20 cellular contexts compared by ENCODE assay signal in the genomic region with DNA sequence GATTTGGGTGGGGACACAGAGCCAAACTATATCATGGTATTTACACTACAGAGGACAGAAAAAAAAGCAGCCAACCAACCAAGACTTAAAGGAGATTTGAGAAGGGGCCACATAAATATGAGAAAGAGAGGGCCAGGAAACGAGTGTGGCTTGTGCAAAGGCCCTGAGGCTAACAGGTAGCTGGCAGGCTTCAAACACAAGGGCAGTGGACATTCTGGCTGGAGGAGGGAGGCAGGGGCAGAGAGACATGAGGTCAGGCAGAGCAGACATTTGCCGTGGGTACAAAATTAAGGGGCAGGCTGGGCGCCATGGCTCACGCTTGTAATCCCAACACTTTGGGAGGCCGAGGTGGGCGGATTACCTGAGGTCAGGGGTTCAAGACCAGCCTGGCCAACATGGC.
DNase-seq lines count a peak whose midpoint lies in the region; ATAC-seq and TF ChIP-seq lines count a peak whose summit lies in the region.
"Had no signal": no experiment of that assay in that cellular context is flagged by ENCODE, and none has a peak within 500 bp of the region (broad histone marks: within the 10 kb centered on the region; RNA-seq: fewer than 3 reads in every experiment).

No MANE protein-coding gene starts in this region.

- no peak for TF ChIP-seq CTCF in CD8-positive, alpha-beta T cell (IDR thresholded peaks at IDR 0.05)
- no peak for TF ChIP-seq CTCF in thyroid gland (IDR thresholded peaks at IDR 0.05)

- no peaks in the 10 kb centered on the region for H3K9me3 ChIP-seq in CD8-positive, alpha-beta T cell (ENCODE audit: low read length)
- H3K9me3 ChIP-seq in thyroid gland, result no peaks in the 10 kb centered on the region
- H3K9me3 ChIP-seq: lower lobe of right lung, sigmoid colon, upper lobe of left lung had no signal

- H3K27ac ChIP-seq in CD8-positive, alpha-beta T cell (ENCODE audit: low read depth, low read length), result no peak overlapping the region
- no peak overlapping the region for H3K27ac ChIP-seq in thyroid gland
- H3K27ac ChIP-seq: parathyroid adenoma, sigmoid colon, VCaP had no signal

- H3K27me3 ChIP-seq in CD8-positive, alpha-beta T cell (ENCODE audit: insufficient read depth, low read length), result no peaks in the 10 kb centered on the region
- no peaks in the 10 kb centered on the region for H3K27me3 ChIP-seq in thyroid gland
- H3K27me3 ChIP-seq: sigmoid colon, upper lobe of left lung had no signal

- CTCF ChIA-PET in activated CD4-positive, alpha-beta T cell treated with anti-CD3 and anti-CD28 coated beads for 36 hours (lab: Charles Lee), result no interaction called here
- CTCF ChIA-PET in CD8-positive, alpha-beta T cell (lab: Charles Lee), result interaction anchor here (0.8 to 1.5 kb wide), 2 partner anchors 319 kb away, joined by 3 to 4 read pairs; no protein-coding TSS in a partner anchor

- intact Hi-C loops in activated CD4-positive, alpha-beta T cell treated with anti-CD3 and anti-CD28 coated beads for 36 hours (cut with DNase I, micrococcal nuclease), result loop anchor here (2.0 to 5.0 kb wide), 9 partner anchors 50 to 390 kb away; no protein-coding TSS in a partner anchor
- intact Hi-C loops in CD8-positive, alpha-beta T cell (cut with DNase I, micrococcal nuclease), result loop anchor here (1.0 to 5.0 kb wide), 7 partner anchors 50 to 319 kb away; partner anchors contain the start of gene FOXO1 (in 2 of the 2)
- intact Hi-C loops in activated T-helper 1 cell treated with anti-CD3 and anti-CD28 coated beads, Interleukin-12 subunit alpha, Interleukin-12 subunit beta, Interleukin-2, Interleukin-4 antibody, amounts not matched to agents 30 ng/mL and 10 ng/mL and 1 ng/mL, durations not matched to agents 14 hours and 24 hours and 36 hours (cut with micrococcal nuclease), result loop anchor here (1.0 to 5.0 kb wide), 9 partner anchors 51 to 700 kb away; no protein-coding TSS in a partner anchor
- intact Hi-C loops in thyroid gland (cut with DNase I), result no loop called here

- TF ChIP-seq POLR2A in thyroid gland (IDR thresholded peaks at IDR 0.05), result no peak

- peaks cover 29% of the 10 kb centered on the region for H3K4me1 ChIP-seq in CD8-positive, alpha-beta T cell (ENCODE audit: insufficient read depth, low read length)
- H3K4me1 ChIP-seq in thyroid gland, result peaks cover 0 to 3% of the 10 kb centered on the region in 2 donors
- H3K4me1 ChIP-seq: lower lobe of right lung, parathyroid adenoma had no signal

- H3K9me3 Mint-ChIP-seq in activated CD4-positive, alpha-beta T cell treated with anti-CD3 and anti-CD28 coated beads for 36 hours (ENCODE audit: low read depth), result peaks cover 5% of the 10 kb centered on the region
- H3K9me3 Mint-ChIP-seq in CD8-positive, alpha-beta T cell, result peaks cover 5% of the 10 kb centered on the region
- peaks cover 5% of the 10 kb centered on the region for H3K9me3 Mint-ChIP-seq in activated T-helper 1 cell treated with anti-CD3 and anti-CD28 coated beads, Interleukin-12 subunit alpha, Interleukin-12 subunit beta, Interleukin-2, Interleukin-4 antibody, amounts not matched to agents 30 ng/mL and 10 ng/mL and 1 ng/mL, durations not matched to agents 14 hours and 24 hours and 36 hours
- H3K9me3 Mint-ChIP-seq in naive thymus-derived CD8-positive, alpha-beta T cell, result peaks cover 0 to 8% (median 0%) of the 10 kb centered on the region in 9 donors

- 95 to 96% methylated on average over 6 of the region's 6 CpGs for WGBS in thyroid gland, 2 donors

- POLR2A ChIA-PET in activated CD4-positive, alpha-beta T cell treated with anti-CD3 and anti-CD28 coated beads for 36 hours (lab: Charles Lee), result no interaction called here
- POLR2A ChIA-PET in CD8-positive, alpha-beta T cell (lab: Charles Lee), result interaction anchor here (0.6 to 2.5 kb wide), 7 partner anchors 8 to 278 kb away, joined by 3 to 22 read pairs (median 6); partner anchors contain the start of gene FOXO1
- POLR2A ChIA-PET in naive thymus-derived CD8-positive, alpha-beta T cell (lab: Charles Lee), result interaction anchor here (0.8 to 3.4 kb wide), 7 partner anchors 12 to 277 kb away, joined by 3 to 22 read pairs (median 4); partner anchors contain the start of gene FOXO1

- peaks cover 44% of the 10 kb centered on the region for H3K4me1 Mint-ChIP-seq in activated CD4-positive, alpha-beta T cell treated with anti-CD3 and anti-CD28 coated beads for 36 hours
- H3K4me1 Mint-ChIP-seq in CD8-positive, alpha-beta T cell (ENCODE audit: low read depth), result peaks cover 72% of the 10 kb centered on the region
- peaks cover 56% of the 10 kb centered on the region for H3K4me1 Mint-ChIP-seq in activated T-helper 1 cell treated with anti-CD3 and anti-CD28 coated beads, Interleukin-12 subunit alpha, Interleukin-12 subunit beta, Interleukin-2, Interleukin-4 antibody, amounts not matched to agents 30 ng/mL and 10 ng/mL and 1 ng/mL, durations not matched to agents 14 hours and 24 hours and 36 hours (ENCODE audit: low read depth)
- H3K4me1 Mint-ChIP-seq in naive thymus-derived CD8-positive, alpha-beta T cell, result peaks cover 44 to 72% (median 62%) of the 10 kb centered on the region in 4 donors

- DNase-seq in activated CD4-positive, alpha-beta T cell treated with anti-CD3 and anti-CD28 coated beads for 36 hours, result no peak
- DNase-seq in activated CD4-positive, alpha-beta T cell treated with anti-CD3 and anti-CD28 coated beads for 1 hour, result no peak
- DNase-seq in CD8-positive, alpha-beta T cell, result no peak
- DNase-seq in activated T-helper 1 cell treated with anti-CD3 and anti-CD28 coated beads, Interleukin-12 subunit alpha, Interleukin-12 subunit beta, Interleukin-2, Interleukin-4 antibody, amounts not matched to agents 30 ng/mL and 10 ng/mL and 1 ng/mL, durations not matched to agents 14 hours and 24 hours and 36 hours (ENCODE audit: low spot score), result no peak
- no peak for DNase-seq in naive thymus-derived CD8-positive, alpha-beta T cell
- no peak for DNase-seq in ecto neural progenitor cell (ENCODE audit: low spot score)
- no peak for DNase-seq in thyroid gland
- DNase-seq in HCEC 1CT, result no peak
- DNase-seq: islet precursor cell; lower lobe of right lung; NCI-H1417; NCI-H2171; NCI-H69; Right ventricle myocardium superior; sigmoid colon; stimulated activated naive CD4-positive, alpha-beta T cell treated with Interleukin-2 at 50 U/mL for 16 hours had no signal

- H3K27ac Mint-ChIP-seq in activated CD4-positive, alpha-beta T cell treated with anti-CD3 and anti-CD28 coated beads for 36 hours, result peak overlapping the region; percentile 91
- H3K27ac Mint-ChIP-seq in CD8-positive, alpha-beta T cell, result peak overlapping the region; percentile 93
- H3K27ac Mint-ChIP-seq in activated T-helper 1 cell treated with anti-CD3 and anti-CD28 coated beads, Interleukin-12 subunit alpha, Interleukin-12 subunit beta, Interleukin-2, Interleukin-4 antibody, amounts not matched to agents 30 ng/mL and 10 ng/mL and 1 ng/mL, durations not matched to agents 14 hours and 24 hours and 36 hours, result peak overlapping the region; percentile 83
- peak overlapping the region; percentile 93 to 100 (median 96) for H3K27ac Mint-ChIP-seq in naive thymus-derived CD8-positive, alpha-beta T cell
- H3K27ac Mint-ChIP-seq: dendritic cell treated with granulocyte-macrophage colony-stimulating factor and Interleukin-4, amounts not matched to agents 40 ng/mL and 50 ng/mL, for 4 days had no signal

- H3K27me3 Mint-ChIP-seq in activated CD4-positive, alpha-beta T cell treated with anti-CD3 and anti-CD28 coated beads for 36 hours, result no peaks in the 10 kb centered on the region
- no peaks in the 10 kb centered on the region for H3K27me3 Mint-ChIP-seq in CD8-positive, alpha-beta T cell (ENCODE audit: low read depth)
- H3K27me3 Mint-ChIP-seq in activated T-helper 1 cell treated with anti-CD3 and anti-CD28 coated beads, Interleukin-12 subunit alpha, Interleukin-12 subunit beta, Interleukin-2, Interleukin-4 antibody, amounts not matched to agents 30 ng/mL and 10 ng/mL and 1 ng/mL, durations not matched to agents 14 hours and 24 hours and 36 hours (ENCODE audit: insufficient read depth), result no peaks in the 10 kb centered on the region
- no peaks in the 10 kb centered on the region for H3K27me3 Mint-ChIP-seq in naive thymus-derived CD8-positive, alpha-beta T cell

- H3K36me3 Mint-ChIP-seq in activated CD4-positive, alpha-beta T cell treated with anti-CD3 and anti-CD28 coated beads for 36 hours (ENCODE audit: low read depth), result peaks cover 7% of the 10 kb centered on the region
- H3K36me3 Mint-ChIP-seq in CD8-positive, alpha-beta T cell, result no peaks in the 10 kb centered on the region
- peaks cover 6% of the 10 kb centered on the region for H3K36me3 Mint-ChIP-seq in activated T-helper 1 cell treated with anti-CD3 and anti-CD28 coated beads, Interleukin-12 subunit alpha, Interleukin-12 subunit beta, Interleukin-2, Interleukin-4 antibody, amounts not matched to agents 30 ng/mL and 10 ng/mL and 1 ng/mL, durations not matched to agents 14 hours and 24 hours and 36 hours (ENCODE audit: low read depth)
- H3K36me3 Mint-ChIP-seq in naive thymus-derived CD8-positive, alpha-beta T cell, result no peaks in the 10 kb centered on the region

- H3K36me3 ChIP-seq in CD8-positive, alpha-beta T cell (ENCODE audit: insufficient read depth, low read length), result no peaks in the 10 kb centered on the region
- no peaks in the 10 kb centered on the region for H3K36me3 ChIP-seq in thyroid gland
- H3K36me3 ChIP-seq: lower lobe of right lung, sigmoid colon, upper lobe of left lung had no signal

- ATAC-seq in activated CD4-positive, alpha-beta T cell treated with anti-CD3 and anti-CD28 coated beads for 36 hours, result no peak
- ATAC-seq in CD8-positive, alpha-beta T cell, result no peak
- no peak for ATAC-seq in naive thymus-derived CD8-positive, alpha-beta T cell

- H3K4me3 ChIP-seq in CD8-positive, alpha-beta T cell (ENCODE audit: low read depth, low read length), result no peak overlapping the region
- H3K4me3 ChIP-seq in thyroid gland (replicated peaks in 1 of 3), result no peak overlapping the region
- H3K4me3 ChIP-seq: lower lobe of right lung, sigmoid colon, upper lobe of left lung had no signal

- peak overlapping the region; percentile 51 for H3K4me3 Mint-ChIP-seq in activated CD4-positive, alpha-beta T cell treated with anti-CD3 and anti-CD28 coated beads for 36 hours
- H3K4me3 Mint-ChIP-seq in CD8-positive, alpha-beta T cell, result peak overlapping the region; percentile 67
- peak overlapping the region; percentile 72 for H3K4me3 Mint-ChIP-seq in activated T-helper 1 cell treated with anti-CD3 and anti-CD28 coated beads, Interleukin-12 subunit alpha, Interleukin-12 subunit beta, Interleukin-2, Interleukin-4 antibody, amounts not matched to agents 30 ng/mL and 10 ng/mL and 1 ng/mL, durations not matched to agents 14 hours and 24 hours and 36 hours
- H3K4me3 Mint-ChIP-seq in naive thymus-derived CD8-positive, alpha-beta T cell, result peak overlapping the region; percentile 48 to 95 (median 77)
- H3K4me3 Mint-ChIP-seq: dendritic cell treated with granulocyte-macrophage colony-stimulating factor and Interleukin-4, amounts not matched to agents 40 ng/mL and 50 ng/mL, for 4 days had no signal
